In the genomic region with DNA sequence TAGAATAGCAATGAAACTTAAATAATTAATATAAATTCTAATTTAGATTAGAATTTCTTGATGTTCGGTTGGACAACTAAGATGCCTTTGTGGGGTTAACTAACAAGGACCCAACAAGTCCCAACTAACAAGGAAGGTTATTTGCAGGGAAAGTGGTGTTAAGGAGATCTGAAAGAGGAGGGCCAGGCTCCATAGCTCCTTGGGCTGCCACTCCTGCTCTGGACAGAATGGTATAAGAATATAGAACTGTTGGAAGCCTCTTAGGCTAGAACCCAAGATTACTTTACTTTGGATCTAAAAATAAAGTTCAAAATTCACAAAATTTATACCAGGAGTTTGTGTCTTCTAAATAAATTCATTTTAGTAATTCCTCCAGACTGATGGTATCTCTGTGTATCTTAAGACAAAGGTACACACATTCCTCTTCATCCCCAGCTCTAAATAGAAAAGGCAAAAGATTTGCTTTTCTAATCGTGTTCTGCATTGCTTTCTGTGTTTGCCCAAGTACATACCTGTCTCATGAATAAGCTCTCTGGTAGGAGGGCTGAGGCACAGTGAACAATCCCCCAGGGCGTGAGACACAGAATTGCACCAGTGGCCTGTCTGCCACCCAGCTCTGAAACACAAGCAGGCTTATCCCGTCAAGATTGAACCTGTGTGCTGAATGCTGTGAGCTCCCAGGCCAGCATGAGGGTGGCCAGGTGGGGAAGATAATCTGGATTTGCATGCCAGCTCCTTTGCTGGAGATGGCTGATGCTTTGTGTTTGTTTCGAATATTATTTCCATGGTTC, we compare ENCODE assay signal across 10 cellular contexts.
DNase-seq lines count a peak whose midpoint lies in the region; ATAC-seq and TF ChIP-seq lines count a peak whose summit lies in the region.
"Had no signal": no experiment of that assay in that cellular context is flagged by ENCODE, and none has a peak within 500 bp of the region (broad histone marks: within the 10 kb centered on the region; RNA-seq: fewer than 3 reads in every experiment).

No MANE protein-coding gene starts in this region.

- no TSS peak for BruUV-seq in Caco-2 (replicated peaks; lab: Mats Ljungman, UMichigan)

- H3K4me1 ChIP-seq in Caco-2 (peaks cover 23% of the 10 kb centered on the region), neural progenitor cell (peaks cover 35% of the 10 kb centered on the region), Karpas-422 (ENCODE audit: low read length) (peaks cover 12% of the 10 kb centered on the region)

- peak overlapping the region; percentile 15 for H3K4me3 Mint-ChIP-seq in Caco-2 (ENCODE audit: unreplicated experiment)
- no peak overlapping the region for H3K4me3 Mint-ChIP-seq in neural progenitor cell
- H3K4me3 Mint-ChIP-seq: central memory CD8-positive, alpha-beta T cell had no signal

- CTCF ChIA-PET in Caco-2 (lab: Charles Lee), result interaction anchor here (1.0 kb wide), 1 partner anchor 32 kb away, joined by 3 read pairs; no protein-coding TSS in a partner anchor

- no peaks in the 10 kb centered on the region for H3K9me2 ChIP-seq in Karpas-422 (replicated peaks; ENCODE audit: insufficient read depth, low read length)

- intact Hi-C loops in Caco-2 (cut with micrococcal nuclease; ENCODE audit: unreplicated experiment), result loop anchor here (1.0 kb wide), 1 partner anchor 52 kb away; no protein-coding TSS in a partner anchor

- DNase-seq in Caco-2, result peak; percentile 78 to 85
- DNase-seq in NCI-H524 (lab: John Stamatoyannopoulos, UW), result peak; percentile 37 to 84
- no peak for DNase-seq in coronary artery (ENCODE audit: low spot score)
- peak; percentile 50 for DNase-seq in neural progenitor cell (ENCODE audit: low spot score)
- DNase-seq in NCI-H446 (lab: John Stamatoyannopoulos, UW), result no peak
- no peak for DNase-seq in Karpas-422
- DNase-seq: spleen had no signal

- H3K9me3 Mint-ChIP-seq in Caco-2 (ENCODE audit: unreplicated experiment), result no peaks in the 10 kb centered on the region
- H3K9me3 Mint-ChIP-seq in neural progenitor cell, result no peaks in the 10 kb centered on the region
- H3K9me3 Mint-ChIP-seq: central memory CD8-positive, alpha-beta T cell had no signal

- H3K4me3 ChIP-seq in Caco-2 (ENCODE audit: low read depth, low read length) (no peak overlapping the region), coronary artery (no peak overlapping the region), neural progenitor cell (no peak overlapping the region), Karpas-422 (ENCODE audit: low read length) (no peak overlapping the region)
- H3K4me3 ChIP-seq: spleen had no signal

- H3K9ac ChIP-seq in neural progenitor cell, result no peak overlapping the region
- H3K9ac ChIP-seq in Karpas-422 (ENCODE audit: low read length), result no peak overlapping the region

- H4K20me1 ChIP-seq in neural progenitor cell (ENCODE audit: low read depth), result no peaks in the 10 kb centered on the region
- H4K20me1 ChIP-seq in Karpas-422 (ENCODE audit: insufficient read depth, low read depth, low read length), result no peaks in the 10 kb centered on the region

- TF ChIP-seq CTCF in Caco-2 (IDR thresholded peaks at IDR 0.05; ENCODE audit: insufficient read depth in 1 of 2, low read depth in 1 of 2, low read length in 1 of 2, severe bottlenecking in 1 of 2, unreplicated experiment in 1 of 2) (no peak), coronary artery (IDR thresholded peaks at IDR 0.05) (no peak), neural progenitor cell (IDR thresholded peaks at IDR 0.05) (no peak)

- H3K4me2 ChIP-seq in neural progenitor cell, result no peak overlapping the region
- H3K4me2 ChIP-seq in Karpas-422 (ENCODE audit: low read depth, low read length, poor library complexity, severe bottlenecking), result no peak overlapping the region

- H3K4me1 Mint-ChIP-seq in Caco-2 (ENCODE audit: low read depth, unreplicated experiment), result peaks cover 19% of the 10 kb centered on the region
- peaks cover 48% of the 10 kb centered on the region for H3K4me1 Mint-ChIP-seq in neural progenitor cell
- H3K4me1 Mint-ChIP-seq: central memory CD8-positive, alpha-beta T cell had no signal

- H3K27ac ChIP-seq in coronary artery (peak overlapping the region; percentile 29 to 44), neural progenitor cell (no peak overlapping the region), Karpas-422 (ENCODE audit: low read length) (no peak overlapping the region)
- H3K27ac ChIP-seq: spleen had no signal

- H3F3A ChIP-seq in neural progenitor cell (ENCODE audit: low read depth), result no peaks in the 10 kb centered on the region

- H3K27me3 Mint-ChIP-seq in Caco-2 (ENCODE audit: insufficient read depth, unreplicated experiment) (no peaks in the 10 kb centered on the region), neural progenitor cell (ENCODE audit: insufficient read depth, low read depth) (peaks cover 3% of the 10 kb centered on the region)

- H3K36me3 Mint-ChIP-seq in Caco-2 (ENCODE audit: insufficient read depth, unreplicated experiment), result no peaks in the 10 kb centered on the region
- no peaks in the 10 kb centered on the region for H3K36me3 Mint-ChIP-seq in neural progenitor cell

- POLR2A ChIA-PET in Caco-2 (lab: Charles Lee), result interaction anchor here (0.7 kb wide), 1 partner anchor 280 kb away, joined by 3 read pairs; no protein-coding TSS in a partner anchor

- H3K27me3 ChIP-seq in Caco-2 (replicated peaks; ENCODE audit: control insufficient read depth, insufficient read depth, low read length), result no peaks in the 10 kb centered on the region
- no peaks in the 10 kb centered on the region for H3K27me3 ChIP-seq in neural progenitor cell
- H3K27me3 ChIP-seq in Karpas-422 (ENCODE audit: low read length), result no peaks in the 10 kb centered on the region
- H3K27me3 ChIP-seq: spleen had no signal

- H3K79me2 ChIP-seq in neural progenitor cell (ENCODE audit: low read depth) (no peaks in the 10 kb centered on the region), Karpas-422 (ENCODE audit: low read length) (no peaks in the 10 kb centered on the region)

- H2AFZ ChIP-seq in neural progenitor cell (replicated peaks) (no peak overlapping the region), Karpas-422 (ENCODE audit: low read length) (no peak overlapping the region)

- ATAC-seq in HG02763 (IDR thresholded peaks at IDR 0.05; ENCODE audit: unreplicated experiment) (no peak), GM18870 (IDR thresholded peaks at IDR 0.05; ENCODE audit: unreplicated experiment) (no peak)

- H3K27ac Mint-ChIP-seq in Caco-2 (ENCODE audit: unreplicated experiment) (peak overlapping the region; percentile 88), neural progenitor cell (no peak overlapping the region)

- no peaks in the 10 kb centered on the region for H3K36me3 ChIP-seq in Caco-2 (ENCODE audit: control insufficient read depth, insufficient read depth, low read length)
- no peaks in the 10 kb centered on the region for H3K36me3 ChIP-seq in neural progenitor cell
- H3K36me3 ChIP-seq in Karpas-422 (ENCODE audit: insufficient read depth, low read length), result no peaks in the 10 kb centered on the region
- H3K36me3 ChIP-seq: spleen had no signal

- H3K9me3 ChIP-seq in Caco-2 (no peaks in the 10 kb centered on the region), neural progenitor cell (ENCODE audit: low read depth) (no peaks in the 10 kb centered on the region), Karpas-422 (ENCODE audit: low read length) (no peaks in the 10 kb centered on the region)
- H3K9me3 ChIP-seq: spleen had no signal

Comparison
In these comparisons a context has a peak if more than half of its experiments do, and no peak if none do; other contexts are left out.
1. DNase-seq: peak in Caco-2 (2 of 2), NCI-H524 (2 of 2) and neural progenitor cell (single experiment); none in coronary artery (single experiment), NCI-H446 (0 of 2) and Karpas-422 (single experiment).
2. H3K27ac ChIP-seq: peak in coronary artery (2 of 2); none in neural progenitor cell (single experiment) and Karpas-422 (single experiment).